Comparison of ENCODE assay signal across 1 cellular context in the genomic region with DNA sequence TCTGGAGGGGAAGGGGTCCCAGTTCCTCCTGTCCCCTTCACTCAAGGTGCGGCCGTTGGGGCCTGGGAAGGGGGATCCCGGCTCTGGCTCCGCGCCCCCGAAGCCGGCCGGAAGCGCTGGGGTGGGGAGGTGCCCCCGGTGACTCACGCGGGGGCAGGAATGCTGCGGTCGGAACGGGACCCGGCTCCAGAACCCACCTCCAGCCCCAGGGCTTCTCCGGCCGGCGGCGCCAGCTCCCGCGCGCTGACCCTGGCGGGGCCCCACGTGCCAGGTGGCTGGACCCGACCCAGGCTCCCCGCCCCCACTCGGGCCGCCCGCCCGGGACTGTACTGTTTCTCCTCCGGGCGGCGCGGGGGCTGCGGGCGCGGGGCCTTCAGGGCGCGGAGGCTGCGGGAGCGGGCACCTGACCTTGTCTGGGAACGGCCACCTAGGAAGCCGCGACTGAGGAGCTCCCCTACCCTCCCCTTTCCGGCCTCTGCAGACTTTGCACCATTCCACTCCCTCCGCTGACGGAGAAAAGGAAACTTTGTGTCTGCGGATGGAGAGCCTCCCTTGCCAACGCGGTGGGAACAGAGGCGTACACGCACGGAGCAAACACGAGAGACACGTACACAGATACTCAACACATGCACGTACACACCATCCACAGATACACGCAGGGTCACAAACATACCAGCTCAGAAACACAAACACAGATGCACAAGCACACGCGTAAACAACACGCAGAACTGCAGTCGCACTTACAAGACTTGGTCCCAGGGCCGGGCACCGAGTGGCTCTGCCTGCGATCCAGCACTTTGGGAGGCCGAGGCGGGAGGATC.
TF ChIP-seq lines count a peak whose summit lies in the region.

No MANE protein-coding gene starts in this region.

TF ChIP-seq in HepG2, 621 proteins besides CTCF, POLR2A, EP300 and RAD21 (continued from another document and continues in another):
- TF ChIP-seq ZNF775 (CRISPR knock-in tag; IDR thresholded peaks at IDR 0.05; ENCODE audit: borderline replicate concordance) (no peak), ELF1 (CRISPR knock-in tag; IDR thresholded peaks at IDR 0.05) (no peak), BCL6 (CRISPR knock-in tag; IDR thresholded peaks at IDR 0.05) (no peak), STAG1 (CRISPR knock-in tag; IDR thresholded peaks at IDR 0.05) (no peak), PAWR (CRISPR knock-in tag; IDR thresholded peaks at IDR 0.05; ENCODE audit: borderline replicate concordance) (no peak), ZKSCAN1 (IDR thresholded peaks at IDR 0.05; ENCODE audit: low read length) (no peak), ZBTB7B (CRISPR knock-in tag; IDR thresholded peaks at IDR 0.05) (peak; percentile 55; the same call in 1 of the 2 replicates), POLR2AphosphoS5 (IDR thresholded peaks at IDR 0.05; ENCODE audit: low read depth, low read length) (peak; percentile 68), HHEX (CRISPR knock-in tag; IDR thresholded peaks at IDR 0.05) (no peak), ZBTB37 (CRISPR knock-in tag; IDR thresholded peaks at IDR 0.05) (no peak), MATR3 (CRISPR knock-in tag; IDR thresholded peaks at IDR 0.05) (no peak), ZNF235 (CRISPR knock-in tag; IDR thresholded peaks at IDR 0.05; ENCODE audit: borderline replicate concordance) (no peak), PPARG (CRISPR knock-in tag; conservative IDR thresholded peaks at IDR 0.05) (no peak), RXRB (CRISPR knock-in tag; IDR thresholded peaks at IDR 0.05; ENCODE audit: borderline replicate concordance) (no peak; the same call in 1 of the 2 replicates), ZFP82 (CRISPR knock-in tag; IDR thresholded peaks at IDR 0.05; ENCODE audit: borderline replicate concordance) (no peak), HDAC2 (CRISPR knock-in tag; IDR thresholded peaks at IDR 0.05) (peak; percentile 39; the same call in 1 of the 2 replicates), ZNF224 (CRISPR knock-in tag; IDR thresholded peaks at IDR 0.05) (no peak), CSRNP1 (CRISPR knock-in tag; IDR thresholded peaks at IDR 0.05) (peak; percentile 50; the same call in 1 of the 2 replicates), ZNF431 (CRISPR knock-in tag; IDR thresholded peaks at IDR 0.05; ENCODE audit: borderline replicate concordance, low read depth) (no peak), KLF6 (CRISPR knock-in tag; IDR thresholded peaks at IDR 0.05) (peak; percentile 85; the same call in 1 of the 2 replicates), ZNF660 (CRISPR knock-in tag; IDR thresholded peaks at IDR 0.05; ENCODE audit: borderline replicate concordance, low read depth) (no peak), ZNF12 (CRISPR knock-in tag; IDR thresholded peaks at IDR 0.05) (no peak), PAF1 (CRISPR knock-in tag; IDR thresholded peaks at IDR 0.05) (no peak), SNRNP70 (IDR thresholded peaks at IDR 0.05; ENCODE audit: low read depth, low read length) (no peak), CBX2 (IDR thresholded peaks at IDR 0.05; ENCODE audit: low read depth, low read length) (no peak), CBX2 (CRISPR knock-in tag; IDR thresholded peaks at IDR 0.05; ENCODE audit: low read depth) (no peak), KDM4B (CRISPR knock-in tag; IDR thresholded peaks at IDR 0.05) (no peak), CHD4 (IDR thresholded peaks at IDR 0.05; ENCODE audit: borderline replicate concordance, low read length) (peak; percentile 17; the same call in 1 of the 2 replicates), ZNF317 (CRISPR knock-in tag; IDR thresholded peaks at IDR 0.05) (no peak), SNAI1 (CRISPR knock-in tag; IDR thresholded peaks at IDR 0.05; ENCODE audit: borderline replicate concordance) (no peak), CCAR2 (optimal IDR thresholded peaks at IDR 0.05; ENCODE audit: low read depth, low read length) (no peak), TBX3 (IDR thresholded peaks at IDR 0.05; ENCODE audit: borderline replicate concordance) (no peak), ZNF678 (CRISPR knock-in tag; IDR thresholded peaks at IDR 0.05) (no peak), ZNF205 (CRISPR knock-in tag; IDR thresholded peaks at IDR 0.05) (no peak), ZNF883 (CRISPR knock-in tag; IDR thresholded peaks at IDR 0.05; ENCODE audit: not compliant biosample characterization) (peak; percentile 24), ZNF280D (CRISPR knock-in tag; IDR thresholded peaks at IDR 0.05) (peak; percentile 67; the same call in 1 of the 2 replicates), ZNF329 (CRISPR knock-in tag; IDR thresholded peaks at IDR 0.05; ENCODE audit: low read depth) (no peak), NR2F2 (IDR thresholded peaks at IDR 0.05; ENCODE audit: borderline replicate concordance, low read depth) (no peak), ZNF567 (CRISPR knock-in tag; IDR thresholded peaks at IDR 0.05; ENCODE audit: borderline replicate concordance) (no peak), PAX8 (CRISPR knock-in tag; IDR thresholded peaks at IDR 0.05; ENCODE audit: borderline replicate concordance) (no peak), ZNF337 (CRISPR knock-in tag; IDR thresholded peaks at IDR 0.05; ENCODE audit: borderline replicate concordance, low read depth) (0 out of 2 replicates have a peak, but pooled peaks have one; percentile 51)
- TF ChIP-seq, protein P1, sequence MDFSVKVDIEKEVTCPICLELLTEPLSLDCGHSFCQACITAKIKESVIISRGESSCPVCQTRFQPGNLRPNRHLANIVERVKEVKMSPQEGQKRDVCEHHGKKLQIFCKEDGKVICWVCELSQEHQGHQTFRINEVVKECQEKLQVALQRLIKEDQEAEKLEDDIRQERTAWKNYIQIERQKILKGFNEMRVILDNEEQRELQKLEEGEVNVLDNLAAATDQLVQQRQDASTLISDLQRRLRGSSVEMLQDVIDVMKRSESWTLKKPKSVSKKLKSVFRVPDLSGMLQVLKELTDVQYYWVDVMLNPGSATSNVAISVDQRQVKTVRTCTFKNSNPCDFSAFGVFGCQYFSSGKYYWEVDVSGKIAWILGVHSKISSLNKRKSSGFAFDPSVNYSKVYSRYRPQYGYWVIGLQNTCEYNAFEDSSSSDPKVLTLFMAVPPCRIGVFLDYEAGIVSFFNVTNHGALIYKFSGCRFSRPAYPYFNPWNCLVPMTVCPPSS (IDR thresholded peaks at IDR 0.05): no peak
- TF ChIP-seq, protein P2, sequence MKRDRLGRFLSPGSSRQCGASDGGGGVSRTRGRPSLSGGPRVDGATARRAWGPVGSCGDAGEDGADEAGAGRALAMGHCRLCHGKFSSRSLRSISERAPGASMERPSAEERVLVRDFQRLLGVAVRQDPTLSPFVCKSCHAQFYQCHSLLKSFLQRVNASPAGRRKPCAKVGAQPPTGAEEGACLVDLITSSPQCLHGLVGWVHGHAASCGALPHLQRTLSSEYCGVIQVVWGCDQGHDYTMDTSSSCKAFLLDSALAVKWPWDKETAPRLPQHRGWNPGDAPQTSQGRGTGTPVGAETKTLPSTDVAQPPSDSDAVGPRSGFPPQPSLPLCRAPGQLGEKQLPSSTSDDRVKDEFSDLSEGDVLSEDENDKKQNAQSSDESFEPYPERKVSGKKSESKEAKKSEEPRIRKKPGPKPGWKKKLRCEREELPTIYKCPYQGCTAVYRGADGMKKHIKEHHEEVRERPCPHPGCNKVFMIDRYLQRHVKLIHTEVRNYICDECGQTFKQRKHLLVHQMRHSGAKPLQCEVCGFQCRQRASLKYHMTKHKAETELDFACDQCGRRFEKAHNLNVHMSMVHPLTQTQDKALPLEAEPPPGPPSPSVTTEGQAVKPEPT (CRISPR knock-in tag; IDR thresholded peaks at IDR 0.05; ENCODE audit: low read depth): no peak; the same call in 1 of the 2 replicates
- TF ChIP-seq, protein P3, sequence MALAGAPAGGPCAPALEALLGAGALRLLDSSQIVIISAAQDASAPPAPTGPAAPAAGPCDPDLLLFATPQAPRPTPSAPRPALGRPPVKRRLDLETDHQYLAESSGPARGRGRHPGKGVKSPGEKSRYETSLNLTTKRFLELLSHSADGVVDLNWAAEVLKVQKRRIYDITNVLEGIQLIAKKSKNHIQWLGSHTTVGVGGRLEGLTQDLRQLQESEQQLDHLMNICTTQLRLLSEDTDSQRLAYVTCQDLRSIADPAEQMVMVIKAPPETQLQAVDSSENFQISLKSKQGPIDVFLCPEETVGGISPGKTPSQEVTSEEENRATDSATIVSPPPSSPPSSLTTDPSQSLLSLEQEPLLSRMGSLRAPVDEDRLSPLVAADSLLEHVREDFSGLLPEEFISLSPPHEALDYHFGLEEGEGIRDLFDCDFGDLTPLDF (CRISPR knock-in tag; IDR thresholded peaks at IDR 0.05): no peak
- TF ChIP-seq, protein P4, sequence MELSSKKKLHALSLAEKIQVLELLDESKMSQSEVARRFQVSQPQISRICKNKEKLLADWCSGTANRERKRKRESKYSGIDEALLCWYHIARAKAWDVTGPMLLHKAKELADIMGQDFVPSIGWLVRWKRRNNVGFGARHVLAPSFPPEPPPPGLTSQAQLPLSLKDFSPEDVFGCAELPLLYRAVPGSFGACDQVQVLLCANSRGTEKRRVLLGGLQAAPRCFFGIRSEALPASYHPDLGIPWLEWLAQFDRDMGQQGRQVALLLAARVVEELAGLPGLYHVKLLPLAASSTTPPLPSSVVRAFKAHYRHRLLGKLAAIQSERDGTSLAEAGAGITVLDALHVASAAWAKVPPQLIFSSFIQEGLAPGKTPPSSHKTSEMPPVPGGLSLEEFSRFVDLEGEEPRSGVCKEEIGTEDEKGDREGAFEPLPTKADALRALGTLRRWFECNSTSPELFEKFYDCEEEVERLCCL (CRISPR knock-in tag; IDR thresholded peaks at IDR 0.05; ENCODE audit: borderline replicate concordance): peak; percentile 44; the same call in 1 of the 2 replicates
- TF ChIP-seq, protein P5, sequence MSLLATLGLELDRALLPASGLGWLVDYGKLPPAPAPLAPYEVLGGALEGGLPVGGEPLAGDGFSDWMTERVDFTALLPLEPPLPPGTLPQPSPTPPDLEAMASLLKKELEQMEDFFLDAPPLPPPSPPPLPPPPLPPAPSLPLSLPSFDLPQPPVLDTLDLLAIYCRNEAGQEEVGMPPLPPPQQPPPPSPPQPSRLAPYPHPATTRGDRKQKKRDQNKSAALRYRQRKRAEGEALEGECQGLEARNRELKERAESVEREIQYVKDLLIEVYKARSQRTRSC (CRISPR knock-in tag; IDR thresholded peaks at IDR 0.05; ENCODE audit: low read depth): no peak
- TF ChIP-seq, protein P6, sequence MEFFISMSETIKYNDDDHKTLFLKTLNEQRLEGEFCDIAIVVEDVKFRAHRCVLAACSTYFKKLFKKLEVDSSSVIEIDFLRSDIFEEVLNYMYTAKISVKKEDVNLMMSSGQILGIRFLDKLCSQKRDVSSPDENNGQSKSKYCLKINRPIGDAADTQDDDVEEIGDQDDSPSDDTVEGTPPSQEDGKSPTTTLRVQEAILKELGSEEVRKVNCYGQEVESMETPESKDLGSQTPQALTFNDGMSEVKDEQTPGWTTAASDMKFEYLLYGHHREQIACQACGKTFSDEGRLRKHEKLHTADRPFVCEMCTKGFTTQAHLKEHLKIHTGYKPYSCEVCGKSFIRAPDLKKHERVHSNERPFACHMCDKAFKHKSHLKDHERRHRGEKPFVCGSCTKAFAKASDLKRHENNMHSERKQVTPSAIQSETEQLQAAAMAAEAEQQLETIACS (CRISPR knock-in tag; IDR thresholded peaks at IDR 0.05): no peak
- TF ChIP-seq, protein P7, sequence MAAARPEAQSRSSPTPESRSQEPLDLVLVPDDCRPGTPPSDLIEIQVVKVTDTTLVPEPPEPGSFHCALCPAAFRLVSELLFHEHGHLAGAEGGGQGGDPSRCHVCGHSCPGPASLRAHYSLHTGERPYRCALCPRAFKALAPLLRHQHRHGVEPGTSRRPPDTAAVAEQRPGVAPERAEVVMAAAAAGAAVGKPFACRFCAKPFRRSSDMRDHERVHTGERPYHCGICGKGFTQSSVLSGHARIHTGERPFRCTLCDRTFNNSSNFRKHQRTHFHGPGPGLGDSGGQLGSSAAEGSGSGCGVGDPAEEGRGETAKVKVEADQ (CRISPR knock-in tag; IDR thresholded peaks at IDR 0.05; ENCODE audit: borderline replicate concordance): no peak; the same call in 1 of the 2 replicates
